1 cellular context compared by ENCODE assay signal in genomic region chr17:19387921-19388521, GRCh38.
TF ChIP-seq lines count a peak whose summit lies in the region.

No MANE protein-coding gene starts in this region.

TF ChIP-seq in A549, 52 proteins besides CTCF, POLR2A, EP300 and RAD21 (continued from another document):
- TF ChIP-seq, protein P1, sequence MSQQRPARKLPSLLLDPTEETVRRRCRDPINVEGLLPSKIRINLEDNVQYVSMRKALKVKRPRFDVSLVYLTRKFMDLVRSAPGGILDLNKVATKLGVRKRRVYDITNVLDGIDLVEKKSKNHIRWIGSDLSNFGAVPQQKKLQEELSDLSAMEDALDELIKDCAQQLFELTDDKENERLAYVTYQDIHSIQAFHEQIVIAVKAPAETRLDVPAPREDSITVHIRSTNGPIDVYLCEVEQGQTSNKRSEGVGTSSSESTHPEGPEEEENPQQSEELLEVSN (IDR thresholded peaks at IDR 0.05; ENCODE audit: borderline replicate concordance, low read depth) = no peak
- no peak for TF ChIP-seq PBX3 (IDR thresholded peaks at IDR 0.05)
- TF ChIP-seq JUNB (IDR thresholded peaks at IDR 0.05) = no peak
- no peak for TF ChIP-seq ZSCAN20 (CRISPR knock-in tag; IDR thresholded peaks at IDR 0.05)
- no peak for TF ChIP-seq FOXS1 (CRISPR knock-in tag; IDR thresholded peaks at IDR 0.05)
- no peak for TF ChIP-seq KDM5A (IDR thresholded peaks at IDR 0.05)
